In the genomic region with DNA sequence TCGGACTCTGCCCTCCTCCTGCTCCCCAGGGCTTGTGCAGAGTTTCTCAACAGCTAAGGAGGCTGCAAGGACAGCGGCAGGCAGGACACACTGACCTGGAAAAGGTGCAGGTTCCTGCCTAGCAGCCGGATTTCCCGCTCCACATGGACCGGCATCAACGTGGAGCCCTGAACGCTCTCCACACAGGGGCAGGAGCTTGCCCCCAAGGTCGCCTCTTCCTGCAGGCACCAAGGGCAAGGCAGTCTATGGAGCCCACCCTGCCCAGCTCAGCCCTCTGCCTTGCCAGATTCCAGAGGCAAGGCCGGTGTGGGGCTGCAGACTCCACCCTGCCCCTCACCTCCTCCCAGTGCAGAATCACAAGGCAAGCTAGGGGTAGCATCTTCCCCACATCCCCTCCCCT, we compare ENCODE assay signal across 29 cellular contexts. TPM values are rescaled to one million over a fixed set of nuclear protein-coding genes. Genes with fewer than 3 reads are reported as not detected.
"Had no signal": no experiment of that assay in that cellular context is flagged by ENCODE, and none has a peak within 500 bp of the region (broad histone marks: within the 10 kb centered on the region; RNA-seq: fewer than 3 reads in every experiment).

No MANE protein-coding gene starts in this region.

- H3K4me1 Mint-ChIP-seq: immature natural killer cell, mesothelial cell of epicardium, naive B cell had no signal

- H3K9me3 ChIP-seq: gastrocnemius medialis, mucosa of descending colon, prostate gland, right atrium auricular region, suprapubic skin, transverse colon, upper lobe of right lung, uterus had no signal

- DNase-seq: dorsolateral prefrontal cortex; effector CD4-positive, alpha-beta T cell; gastrocnemius medialis; head of caudate nucleus; hippocampal formation; immature natural killer cell; islet precursor cell; mesenchymal stem cell; mucosa of descending colon; naive B cell; stimulated activated CD4-positive, alpha-beta T cell treated with anti-CD3 and anti-CD28 coated beads, Interleukin-15, amount 100 ng/mL, for 24 hours; stimulated activated CD4-positive, alpha-beta T cell treated with anti-CD3 and anti-CD28 coated beads, Interleukin-2, amount 100 ng/mL, for 48 hours; stimulated activated naive B cell treated with anti-CD40 and anti-IgM and Interleukin-4, amounts not matched to agents 10 μg/mL and 1 μg/mL and 100 μg/mL, for 72 hours; transverse colon; upper lobe of right lung; uterus had no signal

- H3K27ac Mint-ChIP-seq: immature natural killer cell; mesothelial cell of epicardium; naive B cell; natural killer cell treated with Interleukin-12 subunit alpha and Interleukin-12 subunit beta and Interleukin-15 and Interleukin-18, amount 100 ng/mL, for 72 hours; stimulated activated naive B cell treated with anti-CD40 and anti-IgM and Interleukin-4, amounts not matched to agents 10 μg/mL and 1 μg/mL and 100 μg/mL, for 72 hours; stimulated activated naive CD8-positive, alpha-beta T cell treated with anti-CD3 and anti-CD28 coated beads, Interleukin-15, Interleukin-2, amounts not matched to agents 100 ng/mL and 50 ng/mL, for 24 hours had no signal

- H3K4me3 ChIP-seq: dorsolateral prefrontal cortex, gastrocnemius medialis, lung, mucosa of descending colon, prostate gland, right atrium auricular region, skin epidermis, suprapubic skin, transverse colon, upper lobe of right lung, uterus had no signal

- H3K4me3 Mint-ChIP-seq: immature natural killer cell; mesothelial cell of epicardium; naive B cell; natural killer cell treated with Interleukin-12 subunit alpha and Interleukin-12 subunit beta and Interleukin-15 and Interleukin-18, amount 100 ng/mL, for 72 hours; neural crest cell; stimulated activated naive B cell treated with anti-CD40 and anti-IgM and Interleukin-4, amounts not matched to agents 10 μg/mL and 1 μg/mL and 100 μg/mL, for 72 hours; stimulated activated naive CD8-positive, alpha-beta T cell treated with anti-CD3 and anti-CD28 coated beads, Interleukin-15, Interleukin-2, amounts not matched to agents 100 ng/mL and 50 ng/mL, for 24 hours had no signal

- H3K27me3 Mint-ChIP-seq: naive B cell; natural killer cell treated with Interleukin-12 subunit alpha and Interleukin-12 subunit beta and Interleukin-15 and Interleukin-18, amount 100 ng/mL, for 72 hours; stimulated activated naive B cell treated with anti-CD40 and anti-IgM and Interleukin-4, amounts not matched to agents 10 μg/mL and 1 μg/mL and 100 μg/mL, for 72 hours; stimulated activated naive CD8-positive, alpha-beta T cell treated with anti-CD3 and anti-CD28 coated beads, Interleukin-15, Interleukin-2, amounts not matched to agents 100 ng/mL and 50 ng/mL, for 24 hours had no signal

- H3K4me1 ChIP-seq: gastrocnemius medialis, prostate gland had no signal

- H3K27ac ChIP-seq: gastrocnemius medialis, prostate gland, right atrium auricular region, skin epidermis, suprapubic skin, transverse colon, upper lobe of right lung, uterus had no signal

- ATAC-seq: gastrocnemius medialis; mucosa of descending colon; natural killer cell treated with Interleukin-12 subunit alpha and Interleukin-12 subunit beta and Interleukin-15 and Interleukin-18, amount 100 ng/mL, for 72 hours; stimulated activated naive B cell treated with anti-CD40 and anti-IgM and Interleukin-4, amounts not matched to agents 10 μg/mL and 1 μg/mL and 100 μg/mL, for 72 hours; upper lobe of right lung had no signal

- H3K36me3 Mint-ChIP-seq: immature natural killer cell; naive B cell; natural killer cell treated with Interleukin-12 subunit alpha and Interleukin-12 subunit beta and Interleukin-15 and Interleukin-18, amount 100 ng/mL, for 72 hours; stimulated activated naive B cell treated with anti-CD40 and anti-IgM and Interleukin-4, amounts not matched to agents 10 μg/mL and 1 μg/mL and 100 μg/mL, for 72 hours had no signal

- H3K36me3 ChIP-seq: gastrocnemius medialis, uterus had no signal

- H3K9me3 Mint-ChIP-seq: immature natural killer cell; mesothelial cell of epicardium; naive B cell; natural killer cell treated with Interleukin-12 subunit alpha and Interleukin-12 subunit beta and Interleukin-15 and Interleukin-18, amount 100 ng/mL, for 72 hours; neural crest cell; stimulated activated naive B cell treated with anti-CD40 and anti-IgM and Interleukin-4, amounts not matched to agents 10 μg/mL and 1 μg/mL and 100 μg/mL, for 72 hours; stimulated activated naive CD8-positive, alpha-beta T cell treated with anti-CD3 and anti-CD28 coated beads, Interleukin-15, Interleukin-2, amounts not matched to agents 100 ng/mL and 50 ng/mL, for 24 hours had no signal

- H3K27me3 ChIP-seq: dorsolateral prefrontal cortex, gastrocnemius medialis, right atrium auricular region, suprapubic skin, transverse colon, upper lobe of right lung, uterus had no signal

RNA-seq across cellular contexts. Expression of gene FBXW12, which starts 47.1 kb away (rescaled TPM):
- total RNA-seq: fibroblast of villous mesenchyme; gastrocnemius medialis; glomerular endothelial cell; liver; lung; mucosa of descending colon; natural killer cell treated with Interleukin-12 subunit alpha and Interleukin-12 subunit beta and Interleukin-15 and Interleukin-18, amount 100 ng/mL, for 72 hours; osteocyte; right atrium auricular region; suprapubic skin; transverse colon; upper lobe of right lung had no signal
- polyA plus RNA-seq: immature natural killer cell, liver, lung had no signal
